ENCODE assay signal across 15 cellular contexts in genomic region chr3:123837858-123838257, GRCh38. TPM values are rescaled to one million over a fixed set of nuclear protein-coding genes. Genes with fewer than 3 reads are reported as not detected.
DNase-seq lines count a peak whose midpoint lies in the region; ATAC-seq lines count a peak whose summit lies in the region.
"Had no signal": no experiment of that assay in that cellular context is flagged by ENCODE, and none has a peak within 500 bp of the region (broad histone marks: within the 10 kb centered on the region; RNA-seq: fewer than 3 reads in every experiment).

No MANE protein-coding gene starts in this region.

- peaks cover 48% of the 10 kb centered on the region for H3K9me3 ChIP-seq in adipocyte (ENCODE audit: control insufficient read depth, low read length)

- ATAC-seq in activated T-cell treated with anti-CD3 and anti-CD28 coated beads, Interleukin-2, amount 50 U/mL, for 72 hours (replicated peaks in 1 of 2), result no peak
- no peak for ATAC-seq in HG03196 (IDR thresholded peaks at IDR 0.05; ENCODE audit: unreplicated experiment)
- ATAC-seq: A549; CD8-positive, alpha-beta T cell had no signal

- H3K4me3 Mint-ChIP-seq in activated T-cell treated with anti-CD3 and anti-CD28 coated beads, Interleukin-2, amount 50 U/mL, for 72 hours, result no peak overlapping the region
- H3K4me3 Mint-ChIP-seq: B cell; CD4-positive, alpha-beta T cell; CD8-positive, alpha-beta T cell had no signal

- H3K27me3 ChIP-seq in adipocyte (replicated peaks; ENCODE audit: control insufficient read depth, insufficient read depth, low read length), result no peaks in the 10 kb centered on the region
- H3K27me3 ChIP-seq: BLaER1 treated with 17β-estradiol and CSF1 and Interleukin-3, amounts not matched to agents 10 nM and 100 nM had no signal

- H3K36me3 ChIP-seq in adipocyte (ENCODE audit: control insufficient read depth, insufficient read depth, low read length, severe bottlenecking), result no peaks in the 10 kb centered on the region

- H3K9ac ChIP-seq in adipocyte (ENCODE audit: low read length), result no peak overlapping the region
- H3K9ac ChIP-seq: BLaER1 treated with 17β-estradiol and CSF1 and Interleukin-3, amounts not matched to agents 10 nM and 100 nM had no signal

- no peak for DNase-seq in activated T-cell treated with anti-CD3 and anti-CD28 coated beads, Interleukin-2, amount 50 U/mL, for 72 hours
- no peak for DNase-seq in activated T-cell treated with anti-CD3 and anti-CD28 coated beads, Interleukin-2, amount 50 U/mL, for 1 hour
- DNase-seq in adipocyte (ENCODE audit: low read depth), result no peak
- DNase-seq in activated gamma-delta T cell treated with Interleukin-2 at 50 U/mL for 16 hours, result no peak
- DNase-seq: AML-193; Caco-2; Calu3; CD4-positive, alpha-beta T cell; CD8-positive, alpha-beta T cell; DMS79 treated with DMSO at 0.1 percent for 48 hours; GF-D8 had no signal

- H3K9me3 Mint-ChIP-seq in activated T-cell treated with anti-CD3 and anti-CD28 coated beads, Interleukin-2, amount 50 U/mL, for 72 hours, result peaks cover 3 to 13% of the 10 kb centered on the region in 2 donors

- peaks cover 24% of the 10 kb centered on the region for H3K4me1 ChIP-seq in adipocyte (ENCODE audit: control insufficient read depth, insufficient read depth, low read length)
- H3K4me1 ChIP-seq: A549, Caco-2 had no signal

- H3K27me3 Mint-ChIP-seq in activated T-cell treated with anti-CD3 and anti-CD28 coated beads, Interleukin-2, amount 50 U/mL, for 72 hours (ENCODE audit: low read depth), result peaks cover 10% of the 10 kb centered on the region

- peaks cover 0 to 5% of the 10 kb centered on the region in 2 donors for H3K36me3 Mint-ChIP-seq in activated T-cell treated with anti-CD3 and anti-CD28 coated beads, Interleukin-2, amount 50 U/mL, for 72 hours (ENCODE audit: insufficient read depth in 2 of 2)
- H3K36me3 Mint-ChIP-seq: CD8-positive, alpha-beta T cell had no signal

- peak overlapping the region; percentile 20 for H3K4me3 ChIP-seq in adipocyte (ENCODE audit: low read length)
- H3K4me3 ChIP-seq: A549; BLaER1 treated with 17β-estradiol and CSF1 and Interleukin-3, amounts not matched to agents 10 nM and 100 nM had no signal

- H3K27ac Mint-ChIP-seq in activated T-cell treated with anti-CD3 and anti-CD28 coated beads, Interleukin-2, amount 50 U/mL, for 72 hours, result peak overlapping the region; percentile 35
- H3K27ac Mint-ChIP-seq: B cell; CD4-positive, alpha-beta T cell; CD8-positive, alpha-beta T cell had no signal

- H3K4me1 Mint-ChIP-seq in activated T-cell treated with anti-CD3 and anti-CD28 coated beads, Interleukin-2, amount 50 U/mL, for 72 hours (ENCODE audit: low read depth), result no peaks in the 10 kb centered on the region
- H3K4me1 Mint-ChIP-seq: B cell had no signal

RNA-seq across cellular contexts. Expression of gene MYLK, which starts 46.3 kb away (rescaled TPM):
- total RNA-seq in activated T-cell treated with anti-CD3 and anti-CD28 coated beads, Interleukin-2, amount 50 U/mL, for 72 hours, result not detected
- total RNA-seq: B cell; CD8-positive, alpha-beta T cell had no signal
